In the genomic region with DNA sequence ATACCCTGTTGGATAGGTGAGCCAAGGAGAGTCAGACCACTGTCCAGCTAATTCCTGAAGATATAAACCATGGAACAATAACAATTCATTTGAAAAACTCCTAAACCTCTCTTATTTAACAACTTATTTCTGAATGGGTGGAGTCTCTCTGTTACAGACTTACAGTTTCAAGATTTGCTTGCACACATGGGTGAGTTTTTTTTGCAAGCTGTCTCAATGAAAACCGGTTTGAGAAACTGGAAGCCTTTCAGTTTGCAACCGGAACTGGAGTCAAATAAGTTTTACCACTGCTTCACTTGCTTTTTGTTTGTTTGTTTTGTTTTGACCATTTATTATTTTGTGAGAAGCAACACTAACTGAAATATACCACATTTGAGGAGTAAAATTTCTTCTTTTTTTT, we compare ENCODE assay signal across 27 cellular contexts.
"Had no signal": no experiment of that assay in that cellular context is flagged by ENCODE, and none has a peak within 500 bp of the region (broad histone marks: within the 10 kb centered on the region; RNA-seq: fewer than 3 reads in every experiment).

No MANE protein-coding gene starts in this region.

- H3K36me3 Mint-ChIP-seq: activated naive CD4-positive, alpha-beta T cell treated with anti-CD3 and anti-CD28 coated beads, Interleukin-2, amount 10 ng/mL, durations not matched to agents 7 days and 5 days; activated naive CD4-positive, alpha-beta T cell treated with anti-CD3 and anti-CD28 coated beads, Interleukin-2, amount 50 U/mL, for 72 hours; activated naive CD8-positive, alpha-beta T cell treated with anti-CD3 and anti-CD28 coated beads, Interleukin-2, amount 10 ng/mL, durations not matched to agents 7 days and 5 days; brain had no signal

- H3K27me3 Mint-ChIP-seq: activated CD4-positive, alpha-beta memory T cell treated with anti-CD3 and anti-CD28 coated beads, Interleukin-2, amount 10 ng/mL, durations not matched to agents 7 days and 5 days; activated CD4-positive, alpha-beta T cell treated with anti-CD3 and anti-CD28 coated beads for 36 hours; activated CD4-positive, alpha-beta T cell treated with anti-CD3 and anti-CD28 coated beads, Interleukin-2, amount 10 ng/mL, durations not matched to agents 7 days and 5 days; activated naive CD4-positive, alpha-beta T cell treated with anti-CD3 and anti-CD28 coated beads, Interleukin-2, amount 10 ng/mL, durations not matched to agents 7 days and 5 days; activated naive CD8-positive, alpha-beta T cell treated with anti-CD3 and anti-CD28 coated beads, Interleukin-2, amount 10 ng/mL, durations not matched to agents 7 days and 5 days; activated T-cell treated with anti-CD3 and anti-CD28 coated beads, Interleukin-2, amount 50 U/mL, for 24 hours; brain; central memory CD8-positive, alpha-beta T cell; T-helper 17 cell had no signal

- DNase-seq: activated CD4-positive, alpha-beta memory T cell treated with anti-CD3 and anti-CD28 coated beads, Interleukin-2, amount 10 ng/mL, durations not matched to agents 7 days and 5 days; activated CD4-positive, alpha-beta T cell treated with anti-CD3 and anti-CD28 coated beads, Interleukin-2, amount 50 U/mL, for 4 hours; activated CD4-positive, CD25-positive, alpha-beta regulatory T cell; activated CD4-positive, CD25-positive, alpha-beta regulatory T cell treated with anti-CD3 and anti-CD28 coated beads, Interleukin-2, amount 50 U/mL, for 72 hours; activated CD8-positive, alpha-beta memory T cell treated with anti-CD3 and anti-CD28 coated beads, Interleukin-2, amount 50 U/mL, for 48 hours; activated gamma-delta T cell; activated naive CD4-positive, alpha-beta T cell; activated naive CD4-positive, alpha-beta T cell treated with anti-CD3 and anti-CD28 coated beads, Interleukin-2, amount 10 ng/mL, durations not matched to agents 7 days and 5 days; activated naive CD8-positive, alpha-beta T cell treated with anti-CD3 and anti-CD28 coated beads, Interleukin-2, amount 10 ng/mL, durations not matched to agents 7 days and 5 days; activated T-cell treated with anti-CD3 and anti-CD28 coated beads for 4 hours; activated T-cell treated with anti-CD3 and anti-CD28 coated beads, Interleukin-2, amount 50 U/mL, for 24 hours; dorsolateral prefrontal cortex; effector memory CD4-positive, alpha-beta T cell; foreskin fibroblast; T-helper 17 cell; T1000 had no signal

- H3K27ac Mint-ChIP-seq: activated CD4-positive, alpha-beta memory T cell treated with anti-CD3 and anti-CD28 coated beads, Interleukin-2, amount 10 ng/mL, durations not matched to agents 7 days and 5 days; activated CD4-positive, alpha-beta T cell treated with anti-CD3 and anti-CD28 coated beads for 36 hours; activated CD4-positive, alpha-beta T cell treated with anti-CD3 and anti-CD28 coated beads, Interleukin-2, amount 10 ng/mL, durations not matched to agents 7 days and 5 days; activated naive CD4-positive, alpha-beta T cell treated with anti-CD3 and anti-CD28 coated beads, Interleukin-2, amount 10 ng/mL, durations not matched to agents 7 days and 5 days; activated naive CD4-positive, alpha-beta T cell treated with anti-CD3 and anti-CD28 coated beads, Interleukin-2, amount 50 U/mL, for 72 hours; activated naive CD8-positive, alpha-beta T cell treated with anti-CD3 and anti-CD28 coated beads, Interleukin-2, amount 10 ng/mL, durations not matched to agents 7 days and 5 days; activated T-cell treated with anti-CD3 and anti-CD28 coated beads, Interleukin-2, amount 50 U/mL, for 24 hours; activated T-cell treated with anti-CD3 and anti-CD28 coated beads, Interleukin-2, amount 50 U/mL, for 72 hours; brain; dendritic cell treated with granulocyte-macrophage colony-stimulating factor and Interleukin-4, amounts not matched to agents 40 ng/mL and 50 ng/mL, for 4 days; endodermal cell; T-helper 17 cell; T-helper 2 cell treated with Interferon-gamma antibody and Interleukin-4, amounts not matched to agents 5 μg/mL and 100 μg/mL, for 36 hours had no signal

- H3K27ac ChIP-seq: ascending aorta, coronary artery, dorsolateral prefrontal cortex had no signal

- H3K4me1 Mint-ChIP-seq: activated CD4-positive, alpha-beta memory T cell treated with anti-CD3 and anti-CD28 coated beads, Interleukin-2, amount 10 ng/mL, durations not matched to agents 7 days and 5 days; activated CD4-positive, alpha-beta T cell treated with anti-CD3 and anti-CD28 coated beads for 36 hours; activated CD4-positive, alpha-beta T cell treated with anti-CD3 and anti-CD28 coated beads, Interleukin-2, amount 10 ng/mL, durations not matched to agents 7 days and 5 days; activated naive CD4-positive, alpha-beta T cell treated with anti-CD3 and anti-CD28 coated beads, Interleukin-2, amount 10 ng/mL, durations not matched to agents 7 days and 5 days; activated naive CD8-positive, alpha-beta T cell treated with anti-CD3 and anti-CD28 coated beads, Interleukin-2, amount 10 ng/mL, durations not matched to agents 7 days and 5 days; central memory CD8-positive, alpha-beta T cell; T-helper 17 cell had no signal

- H3K4me3 Mint-ChIP-seq: activated CD4-positive, alpha-beta memory T cell treated with anti-CD3 and anti-CD28 coated beads, Interleukin-2, amount 10 ng/mL, durations not matched to agents 7 days and 5 days; activated CD4-positive, alpha-beta T cell treated with anti-CD3 and anti-CD28 coated beads for 36 hours; activated CD4-positive, alpha-beta T cell treated with anti-CD3 and anti-CD28 coated beads, Interleukin-2, amount 10 ng/mL, durations not matched to agents 7 days and 5 days; activated naive CD4-positive, alpha-beta T cell treated with anti-CD3 and anti-CD28 coated beads, Interleukin-2, amount 10 ng/mL, durations not matched to agents 7 days and 5 days; activated naive CD8-positive, alpha-beta T cell treated with anti-CD3 and anti-CD28 coated beads, Interleukin-2, amount 10 ng/mL, durations not matched to agents 7 days and 5 days; activated T-cell treated with anti-CD3 and anti-CD28 coated beads, Interleukin-2, amount 50 U/mL, for 24 hours; activated T-cell treated with anti-CD3 and anti-CD28 coated beads, Interleukin-2, amount 50 U/mL, for 72 hours; brain; central memory CD8-positive, alpha-beta T cell; dendritic cell treated with granulocyte-macrophage colony-stimulating factor and Interleukin-4, amounts not matched to agents 40 ng/mL and 50 ng/mL, for 4 days; endodermal cell; T-helper 17 cell; T-helper 2 cell treated with Interferon-gamma antibody and Interleukin-4, amounts not matched to agents 5 μg/mL and 100 μg/mL, for 36 hours had no signal

- ATAC-seq: T-helper 17 cell had no signal

- H3K9me3 Mint-ChIP-seq: activated CD4-positive, alpha-beta T cell treated with anti-CD3 and anti-CD28 coated beads, Interleukin-2, amount 10 ng/mL, durations not matched to agents 7 days and 5 days; activated naive CD4-positive, alpha-beta T cell treated with anti-CD3 and anti-CD28 coated beads, Interleukin-2, amount 10 ng/mL, durations not matched to agents 7 days and 5 days; activated naive CD4-positive, alpha-beta T cell treated with anti-CD3 and anti-CD28 coated beads, Interleukin-2, amount 50 U/mL, for 72 hours; activated naive CD8-positive, alpha-beta T cell treated with anti-CD3 and anti-CD28 coated beads, Interleukin-2, amount 10 ng/mL, durations not matched to agents 7 days and 5 days; activated T-cell treated with anti-CD3 and anti-CD28 coated beads, Interleukin-2, amount 50 U/mL, for 24 hours; activated T-cell treated with anti-CD3 and anti-CD28 coated beads, Interleukin-2, amount 50 U/mL, for 72 hours; dendritic cell treated with granulocyte-macrophage colony-stimulating factor and Interleukin-4, amounts not matched to agents 40 ng/mL and 50 ng/mL, for 4 days; endodermal cell; T-helper 2 cell treated with Interferon-gamma antibody and Interleukin-4, amounts not matched to agents 5 μg/mL and 100 μg/mL, for 36 hours had no signal
